In the genomic region with DNA sequence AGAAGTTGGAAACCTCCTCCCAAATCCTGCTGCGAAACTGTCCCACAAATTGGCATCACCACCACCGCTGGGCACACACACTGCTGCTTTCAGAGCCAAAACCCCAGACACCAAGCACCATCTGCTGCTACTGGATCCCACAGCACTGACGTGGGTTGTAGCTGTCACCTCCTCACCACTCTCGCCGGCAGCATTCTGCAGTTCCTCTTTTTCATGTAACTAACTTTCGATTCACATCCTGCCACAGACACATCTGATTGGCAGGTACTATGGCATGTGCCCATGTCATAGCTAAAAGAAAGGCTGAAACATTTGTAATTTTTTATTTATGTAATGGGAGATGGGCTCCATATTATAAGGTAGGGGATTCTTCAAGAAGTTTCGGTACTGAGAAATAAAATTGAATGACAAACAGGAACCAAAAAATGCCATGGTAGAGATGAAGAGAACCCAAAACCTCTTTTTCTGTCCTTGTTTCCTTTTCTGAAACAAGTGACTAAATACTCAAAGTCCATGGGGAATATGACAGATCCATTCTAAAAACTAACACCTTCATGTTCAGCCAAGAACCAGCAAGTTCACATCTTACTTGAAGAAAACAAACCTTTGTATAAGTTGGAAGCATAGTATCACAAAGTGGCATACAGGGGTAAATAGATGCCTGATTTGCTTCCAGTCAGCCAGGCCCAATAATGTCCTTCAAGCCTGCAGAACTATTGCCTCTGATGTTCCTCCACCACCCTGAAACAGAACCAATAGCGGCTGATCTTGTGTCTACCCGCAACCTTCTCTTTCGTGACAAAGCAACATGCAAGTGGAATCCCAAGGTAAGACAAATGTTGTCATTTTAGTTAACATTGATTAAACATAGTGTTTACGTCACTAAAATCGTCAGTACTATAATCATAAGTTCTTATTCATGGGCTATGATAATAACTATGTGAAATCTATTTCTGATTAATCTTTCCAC, we compare ENCODE assay signal across 8 cellular contexts.
DNase-seq lines count a peak whose midpoint lies in the region; ATAC-seq and TF ChIP-seq lines count a peak whose summit lies in the region.

No MANE protein-coding gene starts in this region.

- ATAC-seq in GM18505 (IDR thresholded peaks at IDR 0.05; ENCODE audit: unreplicated experiment) (peak; percentile 99), HG02840 (IDR thresholded peaks at IDR 0.05; ENCODE audit: low FRiP score, unreplicated experiment) (peak; percentile 99)

- no peak for TF ChIP-seq POLR2A in GM18505 (IDR thresholded peaks at IDR 0.05; ENCODE audit: borderline replicate concordance, extremely low read depth, insufficient read depth, insufficient read length)

- DNase-seq in OCI-M1 (lab: John Stamatoyannopoulos, UW) (peak; percentile 94), midbrain (lab: John Stamatoyannopoulos, UW) (peak; percentile 17), NCI-H1048 (lab: John Stamatoyannopoulos, UW) (no peak), GOT3 (lab: John Stamatoyannopoulos, UW) (no peak)
- DNase-seq in activated T-helper 9 cell treated with anti-CD3 and anti-CD28 coated beads, Interleukin-2, amount 50 U/mL, for 16 hours (ENCODE audit: low read depth), result peak; percentile 11
- DNase-seq in stimulated activated naive CD4-positive, alpha-beta T cell (lab: John Stamatoyannopoulos, UW), result peak in 5 of 6 experiments; percentile 30 to 72 (median 60)

Comparison
In these comparisons a context has a peak if more than half of its experiments do, and no peak if none do; other contexts are left out.
1. DNase-seq: peak in OCI-M1 (single experiment), activated T-helper 9 cell treated with anti-CD3 and anti-CD28 coated beads, Interleukin-2, amount 50 U/mL, for 16 hours (single experiment), midbrain (single experiment) and stimulated activated naive CD4-positive, alpha-beta T cell (5 of 6); none in NCI-H1048 (single experiment) and GOT3 (single experiment).